ENCODE assay signal across 1 cellular context in genomic region chr2:113124984-113125855, GRCh38.
TF ChIP-seq lines count a peak whose summit lies in the region.

No MANE protein-coding gene starts in this region.

TF ChIP-seq in HepG2, 621 proteins besides CTCF, POLR2A, EP300 and RAD21 (continued from another document and continues in another):
- TF ChIP-seq GRHL1 (CRISPR knock-in tag; conservative IDR thresholded peaks at IDR 0.05) (no peak), ZNF407 (CRISPR knock-in tag; IDR thresholded peaks at IDR 0.05; ENCODE audit: not compliant biosample characterization) (no peak), ZIK1 (CRISPR knock-in tag; IDR thresholded peaks at IDR 0.05; ENCODE audit: borderline replicate concordance, low read depth) (no peak), ZNF180 (CRISPR knock-in tag; IDR thresholded peaks at IDR 0.05; ENCODE audit: borderline replicate concordance, low read depth) (no peak), RFXAP (CRISPR knock-in tag; IDR thresholded peaks at IDR 0.05; ENCODE audit: borderline replicate concordance) (no peak), ZNF333 (CRISPR knock-in tag; IDR thresholded peaks at IDR 0.05; ENCODE audit: borderline replicate concordance) (no peak), ZBTB46 (CRISPR knock-in tag; IDR thresholded peaks at IDR 0.05; ENCODE audit: borderline replicate concordance) (no peak), HOXA3 (CRISPR knock-in tag; IDR thresholded peaks at IDR 0.05) (no peak), ARNT (IDR thresholded peaks at IDR 0.05) (no peak), RCOR2 (CRISPR knock-in tag; IDR thresholded peaks at IDR 0.05) (no peak), CENPT (CRISPR knock-in tag; IDR thresholded peaks at IDR 0.05; ENCODE audit: low read depth) (no peak), MAFF (IDR thresholded peaks at IDR 0.05; ENCODE audit: low read depth, low read length) (no peak), SIX1 (CRISPR knock-in tag; IDR thresholded peaks at IDR 0.05; ENCODE audit: borderline replicate concordance) (no peak), ZNF136 (CRISPR knock-in tag; IDR thresholded peaks at IDR 0.05; ENCODE audit: low read depth) (no peak), NR2F6 (IDR thresholded peaks at IDR 0.05) (no peak; the same call in 1 of the 2 replicates), NR2F6 (CRISPR knock-in tag; IDR thresholded peaks at IDR 0.05) (peak; percentile 20; the same call in 1 of the 2 replicates), SATB2 (CRISPR knock-in tag; IDR thresholded peaks at IDR 0.05) (no peak), U2AF1 (optimal IDR thresholded peaks at IDR 0.05; ENCODE audit: low read depth, low read length) (no peak), DRAP1 (CRISPR knock-in tag; IDR thresholded peaks at IDR 0.05) (peak; percentile 25), MTERF4 (CRISPR knock-in tag; IDR thresholded peaks at IDR 0.05) (no peak), BORCS8-MEF2B (CRISPR knock-in tag; IDR thresholded peaks at IDR 0.05) (no peak), KMT2A (CRISPR knock-in tag; IDR thresholded peaks at IDR 0.05) (no peak), PRDM15 (CRISPR knock-in tag; IDR thresholded peaks at IDR 0.05) (no peak), ZBTB14 (CRISPR knock-in tag; IDR thresholded peaks at IDR 0.05) (no peak), TAF15 (IDR thresholded peaks at IDR 0.05; ENCODE audit: low read depth, low read length, poor library complexity, severe bottlenecking) (no peak), ZNF777 (CRISPR knock-in tag; IDR thresholded peaks at IDR 0.05) (no peak), ATM (IDR thresholded peaks at IDR 0.05; ENCODE audit: borderline replicate concordance) (no peak), FOSL2 (CRISPR knock-in tag; IDR thresholded peaks at IDR 0.05) (peak; percentile 88), ZMYM3 (CRISPR knock-in tag; IDR thresholded peaks at IDR 0.05) (no peak), FOXP4 (CRISPR knock-in tag; IDR thresholded peaks at IDR 0.05) (peak; percentile 60; the same call in 1 of the 2 replicates), FOXK1 (CRISPR knock-in tag; IDR thresholded peaks at IDR 0.05; ENCODE audit: borderline replicate concordance, low read depth) (peak; percentile 39; the same call in 1 of the 2 replicates), ZNF784 (CRISPR knock-in tag; IDR thresholded peaks at IDR 0.05; ENCODE audit: borderline replicate concordance) (no peak), SP4 (CRISPR knock-in tag; IDR thresholded peaks at IDR 0.05) (no peak), JUN (CRISPR knock-in tag; IDR thresholded peaks at IDR 0.05) (no peak; the same call in 1 of the 2 replicates), ZNF629 (CRISPR knock-in tag; conservative IDR thresholded peaks at IDR 0.05) (no peak), IKZF1 (IDR thresholded peaks at IDR 0.05) (no peak), NR1H2 (CRISPR knock-in tag; IDR thresholded peaks at IDR 0.05; ENCODE audit: borderline replicate concordance, low read depth) (no peak), STAG1 (CRISPR knock-in tag; IDR thresholded peaks at IDR 0.05) (no peak), ZNF83 (CRISPR knock-in tag; IDR thresholded peaks at IDR 0.05; ENCODE audit: borderline replicate concordance) (no peak), ZNF337 (CRISPR knock-in tag; IDR thresholded peaks at IDR 0.05; ENCODE audit: borderline replicate concordance, low read depth) (no peak), YEATS4 (CRISPR knock-in tag; IDR thresholded peaks at IDR 0.05; ENCODE audit: borderline replicate concordance) (no peak), PCBP1 (IDR thresholded peaks at IDR 0.05; ENCODE audit: borderline replicate concordance, low read depth, low read length) (no peak), FOXA3 (CRISPR knock-in tag; IDR thresholded peaks at IDR 0.05) (peak; percentile 72; the same call in 1 of the 2 replicates), ZNF839 (CRISPR knock-in tag; IDR thresholded peaks at IDR 0.05; ENCODE audit: borderline replicate concordance) (no peak)
